8 cellular contexts compared by ENCODE assay signal in genomic region chr2:98463551-98463971, GRCh38. TPM values are rescaled to one million over a fixed set of nuclear protein-coding genes. Genes with fewer than 3 reads are reported as not detected.
DNase-seq lines count a peak whose midpoint lies in the region; ATAC-seq and TF ChIP-seq lines count a peak whose summit lies in the region.

No MANE protein-coding gene starts in this region.

- no peaks in the 10 kb centered on the region for H3K27me3 Mint-ChIP-seq in CD8-positive, alpha-beta T cell (ENCODE audit: low read depth)
- H3K27me3 Mint-ChIP-seq in activated naive CD8-positive, alpha-beta T cell: no peaks in the 10 kb centered on the region
- no peaks in the 10 kb centered on the region for H3K27me3 Mint-ChIP-seq in natural killer cell (ENCODE audit: low read depth in 2 of 2)

- H3K4me3 ChIP-seq in CD8-positive, alpha-beta T cell (ENCODE audit: low read depth, low read length): peak overlapping the region; percentile 45
- H3K4me3 ChIP-seq in mucosa of descending colon: no peak overlapping the region

- no peaks in the 10 kb centered on the region for H3K9me3 Mint-ChIP-seq in CD8-positive, alpha-beta T cell
- H3K9me3 Mint-ChIP-seq in activated naive CD8-positive, alpha-beta T cell (ENCODE audit: low read depth): no peaks in the 10 kb centered on the region
- no peaks in the 10 kb centered on the region for H3K9me3 Mint-ChIP-seq in natural killer cell

- peaks cover 95% of the 10 kb centered on the region for H3K4me1 Mint-ChIP-seq in CD8-positive, alpha-beta T cell (ENCODE audit: low read depth)
- H3K4me1 Mint-ChIP-seq in activated naive CD8-positive, alpha-beta T cell (ENCODE audit: low read depth): peaks cover 92% of the 10 kb centered on the region
- H3K4me1 Mint-ChIP-seq in natural killer cell: peaks cover 84 to 90% of the 10 kb centered on the region in 2 donors

- H3K36me3 Mint-ChIP-seq in CD8-positive, alpha-beta T cell: peaks cover 9% of the 10 kb centered on the region
- peaks cover 2% of the 10 kb centered on the region for H3K36me3 Mint-ChIP-seq in activated naive CD8-positive, alpha-beta T cell
- no peaks in the 10 kb centered on the region for H3K36me3 Mint-ChIP-seq in natural killer cell

- peak overlapping the region; percentile 59 for H3K27ac ChIP-seq in CD8-positive, alpha-beta T cell (ENCODE audit: low read depth, low read length)
- H3K27ac ChIP-seq in KOPT-K1 (ENCODE audit: low read depth, low read length, poor library complexity, severe bottlenecking): peak overlapping the region; percentile 97

- no peaks in the 10 kb centered on the region for H3K9me3 ChIP-seq in CD8-positive, alpha-beta T cell (ENCODE audit: low read length)
- no peaks in the 10 kb centered on the region for H3K9me3 ChIP-seq in KOPT-K1 (ENCODE audit: insufficient read depth, low read length, poor library complexity, severe bottlenecking)
- H3K9me3 ChIP-seq in mucosa of descending colon: no peaks in the 10 kb centered on the region

- H3K27me3 ChIP-seq in CD8-positive, alpha-beta T cell (ENCODE audit: insufficient read depth, low read length): no peaks in the 10 kb centered on the region

- no peak for ATAC-seq in CD8-positive, alpha-beta T cell
- ATAC-seq in natural killer cell (no peak), GM18858 (IDR thresholded peaks at IDR 0.05; ENCODE audit: unreplicated experiment) (no peak), mucosa of descending colon (no peak)

- H3K4me1 ChIP-seq in CD8-positive, alpha-beta T cell (ENCODE audit: insufficient read depth, low read length): peaks cover 91% of the 10 kb centered on the region
- H3K4me1 ChIP-seq in mucosa of descending colon (ENCODE audit: low read depth): peaks cover 15% of the 10 kb centered on the region

- TF ChIP-seq CTCF in CD8-positive, alpha-beta T cell (IDR thresholded peaks at IDR 0.05): no peak
- no peak for TF ChIP-seq CTCF in natural killer cell (IDR thresholded peaks at IDR 0.05)
- no peak for TF ChIP-seq CTCF in mucosa of descending colon (IDR thresholded peaks at IDR 0.05)

- intact Hi-C loops in CD8-positive, alpha-beta T cell (cut with DNase I, micrococcal nuclease): loop anchor here (10.0 kb wide), 2 partner anchors 191 to 749 kb away; partner anchors contain the start of gene ZAP70 (in 1 of the 2)
- intact Hi-C loops in natural killer cell (cut with micrococcal nuclease) (loop anchor here (10.0 kb wide), 1 partner anchor 749 kb away; the partner anchor contains the start of gene ZAP70), mucosa of descending colon (cut with DNase I, micrococcal nuclease) (no loop called here)

- H3K27ac Mint-ChIP-seq in CD8-positive, alpha-beta T cell: peak overlapping the region; percentile 97
- peak overlapping the region; percentile 97 for H3K27ac Mint-ChIP-seq in activated naive CD8-positive, alpha-beta T cell
- H3K27ac Mint-ChIP-seq in natural killer cell: peak overlapping the region; percentile 98 to 99

- peak overlapping the region; percentile 86 for H3K4me3 Mint-ChIP-seq in CD8-positive, alpha-beta T cell
- peak overlapping the region; percentile 82 for H3K4me3 Mint-ChIP-seq in activated naive CD8-positive, alpha-beta T cell
- H3K4me3 Mint-ChIP-seq in natural killer cell: peak overlapping the region; percentile 94

- DNase-seq in CD8-positive, alpha-beta T cell: peak in 1 of 7 experiments; percentile 55
- DNase-seq in natural killer cell: no peak
- no peak for DNase-seq in KBM-7
- no peak for DNase-seq in mucosa of descending colon
- no peak for DNase-seq in stimulated activated CD4-positive, alpha-beta T cell treated with anti-CD3 and anti-CD28 coated beads, Interleukin-1b, Interleukin-23, amount 100 ng/mL, for 48 hours

- in situ Hi-C loops in KBM-7 (cut with MboI; ENCODE audit: low pct_unique_long_range_greater_than_20kb, low sequenced_read_pairs): no loop called here

- POLR2A ChIA-PET in CD8-positive, alpha-beta T cell (lab: Charles Lee): interaction anchor here (1.0 to 5.9 kb wide), 8 partner anchors 7 to 145 kb away, joined by 3 to 61 read pairs (median 18); partner anchors contain the start of genes COA5 and UNC50

- H3K36me3 ChIP-seq in CD8-positive, alpha-beta T cell (ENCODE audit: insufficient read depth, low read length): no peaks in the 10 kb centered on the region
- H3K36me3 ChIP-seq in KOPT-K1 (ENCODE audit: insufficient read depth, low read length): no peaks in the 10 kb centered on the region
- H3K36me3 ChIP-seq in mucosa of descending colon (ENCODE audit: low read depth): no peaks in the 10 kb centered on the region

- CTCF ChIA-PET in CD8-positive, alpha-beta T cell (lab: Charles Lee): interaction anchor here (0.7 to 6.5 kb wide), 14 partner anchors 9 to 54 kb away, joined by 3 to 47 read pairs (median 6); no protein-coding TSS in a partner anchor

RNA-seq across cellular contexts. Expression of gene INPP4A, which starts 18.9 kb away (rescaled TPM):
- total RNA-seq in CD8-positive, alpha-beta T cell: 10 to 100 TPM; 60.3 to 67.5 TPM
- 100 to 1,000 TPM; 192 to 243 (median 225) TPM for total RNA-seq in natural killer cell
- total RNA-seq in mucosa of descending colon: 10 to 100 TPM; 18.2 to 39.8 (median 19.1) TPM

Comparison
In these comparisons a context has a peak if more than half of its experiments do, and no peak if none do; other contexts are left out.
1. intact Hi-C loops: an anchor here in CD8-positive, alpha-beta T cell (10.0 kb wide) and natural killer cell (10.0 kb wide); none called in mucosa of descending colon.